16 cellular contexts compared by ENCODE assay signal in the genomic region with DNA sequence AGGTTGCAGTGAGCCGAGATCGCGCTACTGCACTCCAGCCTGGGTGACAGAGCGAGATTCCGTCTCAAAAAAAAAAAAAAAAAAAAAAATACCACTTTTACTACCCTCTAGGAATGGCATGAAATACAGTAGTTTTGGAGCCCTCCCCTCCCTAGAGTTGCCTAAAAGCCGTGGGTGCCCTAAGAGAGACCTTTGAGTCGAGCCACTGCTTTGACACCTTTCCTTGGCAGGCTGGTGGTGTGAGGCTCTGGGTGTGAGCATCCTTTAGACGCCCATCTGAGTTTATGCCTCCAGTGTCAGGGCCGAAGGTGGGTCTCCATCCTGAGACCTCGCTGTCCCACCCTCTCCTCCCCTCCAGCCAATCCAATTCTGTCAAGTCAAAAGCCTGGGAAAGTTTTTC. TPM values are rescaled to one million over a fixed set of nuclear protein-coding genes. Genes with fewer than 3 reads are reported as not detected.
A peak's percentile ranks its signal among the peaks of the same experiment; 100 is the strongest.
DNase-seq lines count a peak whose midpoint lies in the region; ATAC-seq and TF ChIP-seq lines count a peak whose summit lies in the region.
"Had no signal": no experiment of that assay in that cellular context is flagged by ENCODE, and none has a peak within 500 bp of the region (broad histone marks: within the 10 kb centered on the region; RNA-seq: fewer than 3 reads in every experiment).

No MANE protein-coding gene starts in this region.

- ATAC-seq in natural killer cell (peak in 2 of 3 donors; percentile 76 to 80), HG02610 (IDR thresholded peaks at IDR 0.05; ENCODE audit: unreplicated experiment) (no peak)
- no peak for ATAC-seq in natural killer cell treated with Interleukin-12 subunit alpha and Interleukin-12 subunit beta and Interleukin-15 and Interleukin-18, amount 100 ng/mL, for 72 hours
- ATAC-seq: CD8-positive, alpha-beta T cell had no signal

- H3K27me3 Mint-ChIP-seq in natural killer cell (ENCODE audit: low read depth in 2 of 2) (no peaks in the 10 kb centered on the region), immature natural killer cell (ENCODE audit: low read depth in 3 of 3) (peaks cover 0 to 3% (median 2%) of the 10 kb centered on the region in 3 donors)
- H3K27me3 Mint-ChIP-seq in natural killer cell treated with Interleukin-12 subunit alpha and Interleukin-12 subunit beta and Interleukin-15 and Interleukin-18, amount 100 ng/mL, for 72 hours = no peaks in the 10 kb centered on the region
- H3K27me3 Mint-ChIP-seq: CD4-positive, alpha-beta T cell had no signal

- intact Hi-C loops in natural killer cell (cut with micrococcal nuclease) = no loop called here

- no peak overlapping the region for H3K4me3 ChIP-seq in BLaER1 treated with 17β-estradiol and CSF1 and Interleukin-3, amounts not matched to agents 10 nM and 100 nM

- no peak for TF ChIP-seq CTCF in natural killer cell (IDR thresholded peaks at IDR 0.05)

- H3K36me3 Mint-ChIP-seq in natural killer cell = no peaks in the 10 kb centered on the region
- no peaks in the 10 kb centered on the region for H3K36me3 Mint-ChIP-seq in natural killer cell treated with Interleukin-12 subunit alpha and Interleukin-12 subunit beta and Interleukin-15 and Interleukin-18, amount 100 ng/mL, for 72 hours
- H3K36me3 Mint-ChIP-seq in immature natural killer cell = peaks cover 4% of the 10 kb centered on the region in 3 donors

- H3K9me3 Mint-ChIP-seq in natural killer cell = no peaks in the 10 kb centered on the region
- H3K9me3 Mint-ChIP-seq in natural killer cell treated with Interleukin-12 subunit alpha and Interleukin-12 subunit beta and Interleukin-15 and Interleukin-18, amount 100 ng/mL, for 72 hours = no peaks in the 10 kb centered on the region
- no peaks in the 10 kb centered on the region for H3K9me3 Mint-ChIP-seq in immature natural killer cell
- H3K9me3 Mint-ChIP-seq: CD4-positive, alpha-beta T cell; CD8-positive, alpha-beta T cell had no signal

- peak overlapping the region in 8 of 11 experiments; percentile 7 to 39 (median 26); a peak in 7 of 22 replicates for H3K4me2 ChIP-seq in BLaER1 treated with 17β-estradiol and CSF1 and Interleukin-3, amounts not matched to agents 10 nM and 100 nM

- H4K20me1 ChIP-seq in BLaER1 treated with 17β-estradiol and CSF1 and Interleukin-3, amounts not matched to agents 10 nM and 100 nM = peaks cover 0 to 62% (median 33%) of the 10 kb centered on the region in 11 experiments; a peak in 19 of 22 replicates

- peaks cover 0 to 5% (median 0%) of the 10 kb centered on the region in 11 experiments; a peak in 4 of 22 replicates for H3K27me3 ChIP-seq in BLaER1 treated with 17β-estradiol and CSF1 and Interleukin-3, amounts not matched to agents 10 nM and 100 nM

- DNase-seq in natural killer cell (no peak), immature natural killer cell (no peak), HT-29 (ENCODE audit: low spot score) (no peak)
- no peak for DNase-seq in natural killer cell treated with Interleukin-12 subunit alpha and Interleukin-12 subunit beta and Interleukin-15 and Interleukin-18, amount 100 ng/mL, for 72 hours (ENCODE audit: low spot score)
- DNase-seq: ACHN; Caco-2; Calu3; CD4-positive, alpha-beta T cell; CD8-positive, alpha-beta T cell; DMS79 treated with DMSO at 0.1 percent for 48 hours; GF-D8 had no signal

- H3K9me3 ChIP-seq in BLaER1 treated with 17β-estradiol and CSF1 and Interleukin-3, amounts not matched to agents 10 nM and 100 nM (replicated peaks in 1 of 11) = no peaks in the 10 kb centered on the region
- H3K9me3 ChIP-seq: Caco-2 had no signal

- H3K4me1 Mint-ChIP-seq in natural killer cell = peaks cover 29 to 53% of the 10 kb centered on the region in 2 donors
- H3K4me1 Mint-ChIP-seq in natural killer cell treated with Interleukin-12 subunit alpha and Interleukin-12 subunit beta and Interleukin-15 and Interleukin-18, amount 100 ng/mL, for 72 hours (ENCODE audit: low read depth in 2 of 2) = peaks cover 10 to 26% of the 10 kb centered on the region in 2 donors
- peaks cover 50 to 60% of the 10 kb centered on the region in 2 donors for H3K4me1 Mint-ChIP-seq in immature natural killer cell

- H3K36me3 ChIP-seq in BLaER1 treated with 17β-estradiol and CSF1 and Interleukin-3, amounts not matched to agents 10 nM and 100 nM = peaks cover 0 to 7% (median 0%) of the 10 kb centered on the region in 11 experiments; a peak in 4 of 22 replicates

- peak overlapping the region; percentile 9 for H3K4me3 Mint-ChIP-seq in natural killer cell
- no peak overlapping the region for H3K4me3 Mint-ChIP-seq in natural killer cell treated with Interleukin-12 subunit alpha and Interleukin-12 subunit beta and Interleukin-15 and Interleukin-18, amount 100 ng/mL, for 72 hours
- peak overlapping the region in 2 of 5 donors; percentile 40 to 51 for H3K4me3 Mint-ChIP-seq in immature natural killer cell
- H3K4me3 Mint-ChIP-seq: B cell; CD4-positive, alpha-beta T cell; CD8-positive, alpha-beta T cell had no signal

- H3K27ac Mint-ChIP-seq in natural killer cell = peak overlapping the region; percentile 53 to 64
- H3K27ac Mint-ChIP-seq in natural killer cell treated with Interleukin-12 subunit alpha and Interleukin-12 subunit beta and Interleukin-15 and Interleukin-18, amount 100 ng/mL, for 72 hours = peak overlapping the region in 1 of 2 donors; percentile 28
- peak overlapping the region in 5 of 6 donors; percentile 50 to 82 (median 79) for H3K27ac Mint-ChIP-seq in immature natural killer cell
- H3K27ac Mint-ChIP-seq: B cell; CD4-positive, alpha-beta T cell; CD8-positive, alpha-beta T cell had no signal

- peaks cover 25 to 56% (median 50%) of the 10 kb centered on the region in 10 experiments for H3K4me1 ChIP-seq in BLaER1 treated with 17β-estradiol and CSF1 and Interleukin-3, amounts not matched to agents 10 nM and 100 nM

- H3K9ac ChIP-seq in BLaER1 treated with 17β-estradiol and CSF1 and Interleukin-3, amounts not matched to agents 10 nM and 100 nM = no peak overlapping the region

- H3K27ac ChIP-seq in BLaER1 treated with 17β-estradiol and CSF1 and Interleukin-3, amounts not matched to agents 10 nM and 100 nM = no peak overlapping the region
- H3K27ac ChIP-seq: 22Rv1, C4-2B had no signal

RNA-seq across cellular contexts. Expression of a gene that starts 46.2 kb away (rescaled TPM):
- total RNA-seq in natural killer cell = 100 to 1,000 TPM; 274 to 418 (median 390) TPM
- total RNA-seq in natural killer cell treated with Interleukin-12 subunit alpha and Interleukin-12 subunit beta and Interleukin-15 and Interleukin-18, amount 100 ng/mL, for 72 hours = 10 to 100 TPM in 1 of 2 donors, 1 to 10 TPM in 1; 7.7 to 14.5 TPM
- polyA plus RNA-seq in immature natural killer cell = 10 to 100 TPM in 1 of 3 donors, 1 to 10 TPM in 2; 2.5 to 28.9 (median 6.4) TPM
- total RNA-seq in HT-29 (2014; rRNA removed; shearing (Covaris generic)) = 9.6 and 14.0 TPM in 2 replicates

Comparison
In these comparisons a context has a peak if more than half of its experiments do, and no peak if none do; other contexts are left out.
1. ATAC-seq: peak in natural killer cell (2 of 3); none in natural killer cell treated with Interleukin-12 subunit alpha and Interleukin-12 subunit beta and Interleukin-15 and Interleukin-18, amount 100 ng/mL, for 72 hours (0 of 2) and HG02610 (single experiment).
2. RNA of a gene that starts 46.2 kb away (total RNA-seq): 274 to 418 TPM in natural killer cell; 7.7 to 14.5 TPM in natural killer cell treated with Interleukin-12 subunit alpha and Interleukin-12 subunit beta and Interleukin-15 and Interleukin-18, amount 100 ng/mL, for 72 hours and 9.6 to 14.0 TPM in HT-29; every median in the first group is over 10 times any median in the second.